ENCODE assay signal across 8 cellular contexts in genomic region chr1:200410566-200410878, GRCh38. TPM values are rescaled to one million over a fixed set of nuclear protein-coding genes. Genes with fewer than 3 reads are reported as not detected.
DNase-seq lines count a peak whose midpoint lies in the region; FAIRE-seq and TF ChIP-seq lines count a peak whose summit lies in the region.

No MANE protein-coding gene starts in this region.

- H3K27me3 ChIP-seq in HL-60 (ENCODE audit: insufficient read depth, poor library complexity, severe bottlenecking) (no peaks in the 10 kb centered on the region), endothelial cell of umbilical vein (ENCODE audit: control insufficient read depth in 2 of 2, insufficient read depth in 2 of 2, low read length in 2 of 2) (no peaks in the 10 kb centered on the region), neutrophil (no peaks in the 10 kb centered on the region)

- H3K36me3 ChIP-seq in endothelial cell of umbilical vein (ENCODE audit: control insufficient read depth in 2 of 2, extremely low read depth in 1 of 2, insufficient read depth in 2 of 2, low read length in 2 of 2), result peaks cover 2 to 18% of the 10 kb centered on the region in 2 experiments
- H3K36me3 ChIP-seq in neutrophil, result peaks cover 6% of the 10 kb centered on the region

- H3K9me3 ChIP-seq in endothelial cell of umbilical vein (replicated peaks; ENCODE audit: control insufficient read depth, insufficient read depth, low read length) (no peaks in the 10 kb centered on the region), neutrophil (no peaks in the 10 kb centered on the region)

- H4K20me1 ChIP-seq in endothelial cell of umbilical vein (replicated peaks; ENCODE audit: control insufficient read depth, extremely low read depth, insufficient read depth, low read length), result peaks cover 8% of the 10 kb centered on the region

- TSS peak; percentile 74 for BruUV-seq in endothelial cell of umbilical vein (replicated peaks; lab: Mats Ljungman, UMichigan)

- dilution Hi-C loops in endothelial cell of umbilical vein (cut with MboI; ENCODE audit: extremely low pct_ligation_motif_present, low sequenced_read_pairs), result no loop called here

- peaks cover 45% of the 10 kb centered on the region for H3K4me1 ChIP-seq in endothelial cell of umbilical vein (ENCODE audit: control insufficient read depth, extremely low read depth, insufficient read depth, low read length)
- peaks cover 45 to 55% of the 10 kb centered on the region in 2 experiments for H3K4me1 ChIP-seq in neutrophil (ENCODE audit: control insufficient read depth in 1 of 2, insufficient read depth in 1 of 2, low read depth in 1 of 2, low read length in 1 of 2)

- peak overlapping the region; percentile 95 for H3K4me3 ChIP-seq in GM12875 (ENCODE audit: low read depth, low read length)
- peak overlapping the region; percentile 87; the same call in 1 of the 2 replicates for H3K4me3 ChIP-seq in HL-60 (replicated peaks; ENCODE audit: insufficient read depth, low read length)
- peak overlapping the region; percentile 87 to 98 (median 95) for H3K4me3 ChIP-seq in endothelial cell of umbilical vein (replicated peaks in 1 of 3; ENCODE audit: insufficient read depth in 1 of 3, low read depth in 1 of 3, low read length in 3 of 3)
- peak overlapping the region; percentile 92 to 93 for H3K4me3 ChIP-seq in neutrophil (ENCODE audit: low read depth in 1 of 2, low read length in 1 of 2)

- TF ChIP-seq CTCF in GM12875 (IDR thresholded peaks at IDR 0.05; ENCODE audit: borderline replicate concordance, insufficient read depth, low read depth, low read length) (no peak), HL-60 (IDR thresholded peaks at IDR 0.05; ENCODE audit: insufficient read depth, low read length) (no peak), endothelial cell of umbilical vein (IDR thresholded peaks at IDR 0.05; ENCODE audit: extremely low read depth in 1 of 2, insufficient read depth in 1 of 2, low read depth in 1 of 2, low read length in 2 of 2) (no peak), neutrophil (IDR thresholded peaks at IDR 0.05) (no peak)

- H3K27ac ChIP-seq in HL-60 (replicated peaks) (peak overlapping the region; percentile 94), endothelial cell of umbilical vein (ENCODE audit: insufficient read depth, low read depth, low read length) (peak overlapping the region; percentile 82), neutrophil (peak overlapping the region; percentile 89)

- FAIRE-seq in endothelial cell of umbilical vein (lab: Jason Lieb, UNC), result no peak

- peaks cover 42% of the 10 kb centered on the region for H3K79me2 ChIP-seq in endothelial cell of umbilical vein (ENCODE audit: control insufficient read depth, insufficient read depth, low read length)

- intact Hi-C loops in endothelial cell of umbilical vein (cut with micrococcal nuclease), result loop anchor here (1.0 to 5.0 kb wide), 3 partner anchors 73 to 373 kb away; no protein-coding TSS in a partner anchor

- POLR2A ChIA-PET in endothelial cell of umbilical vein (lab: Charles Lee), result no interaction called here

- no peak for TF ChIP-seq POLR2A in endothelial cell of umbilical vein (IDR thresholded peaks at IDR 0.05; ENCODE audit: low read depth, low read length)

- peak overlapping the region; percentile 97 for H3K4me2 ChIP-seq in endothelial cell of umbilical vein (ENCODE audit: insufficient read depth, low read length)

- H3K9me1 ChIP-seq in endothelial cell of umbilical vein (replicated peaks; ENCODE audit: control insufficient read depth, extremely low read depth, insufficient read depth, low read length), result no peaks in the 10 kb centered on the region

- DNase-seq in HL-60 (ENCODE audit: low read depth in 1 of 2, low spot score in 1 of 2), result peak; percentile 14 to 38
- DNase-seq in RPMI8226, result peak; percentile 89
- no peak for DNase-seq in endothelial cell of umbilical vein (ENCODE audit: low read depth, low spot score)
- no peak for DNase-seq in ureter (ENCODE audit: low spot score)
- no peak for DNase-seq in hippocampal formation (lab: John Stamatoyannopoulos, UW)
- DNase-seq in dedifferentiated amniotic fluid mesenchymal stem cell (ENCODE audit: extremely low spot score), result no peak

- peak overlapping the region; percentile 100 for H2AFZ ChIP-seq in endothelial cell of umbilical vein (ENCODE audit: low read depth, low read length)

- CTCF ChIA-PET in endothelial cell of umbilical vein (lab: Charles Lee), result interaction anchor here (1.0 to 1.4 kb wide), 3 partner anchors 13 to 78 kb away, joined by 3 to 7 read pairs (median 5); no protein-coding TSS in a partner anchor

- H3K9ac ChIP-seq in endothelial cell of umbilical vein (replicated peaks; ENCODE audit: extremely low read depth, insufficient read depth, low read length), result peak overlapping the region; percentile 98

TF ChIP-seq in endothelial cell of umbilical vein, 7 proteins besides CTCF, POLR2A, EP300 and RAD21:
- no peak for TF ChIP-seq GATA2 (IDR thresholded peaks at IDR 0.05; ENCODE audit: insufficient read depth, insufficient read length, low read depth, low read length)
- TF ChIP-seq MYC (IDR thresholded peaks at IDR 0.05; ENCODE audit: low read depth, low read length), result no peak
- no peak for TF ChIP-seq EZH2 (IDR thresholded peaks at IDR 0.05; ENCODE audit: borderline replicate concordance, low read depth, low read length, severe bottlenecking)
- TF ChIP-seq POLR2AphosphoS5 (IDR thresholded peaks at IDR 0.05; ENCODE audit: insufficient read depth, low read depth, low read length), result no peak
- no peak for TF ChIP-seq FOS (IDR thresholded peaks at IDR 0.05; ENCODE audit: borderline replicate concordance, insufficient read depth, low read length)
- no peak for TF ChIP-seq JUN (IDR thresholded peaks at IDR 0.05; ENCODE audit: borderline replicate concordance, insufficient read depth, insufficient read length, low read depth)
- TF ChIP-seq, protein P1, sequence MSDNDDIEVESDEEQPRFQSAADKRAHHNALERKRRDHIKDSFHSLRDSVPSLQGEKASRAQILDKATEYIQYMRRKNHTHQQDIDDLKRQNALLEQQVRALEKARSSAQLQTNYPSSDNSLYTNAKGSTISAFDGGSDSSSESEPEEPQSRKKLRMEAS (IDR thresholded peaks at IDR 0.05; ENCODE audit: insufficient read depth, insufficient read length), result no peak

RNA-seq across cellular contexts. Expression of gene ZNF281, which starts 0.7 kb away (rescaled TPM):
- total RNA-seq in endothelial cell of umbilical vein (22.3 and 23.2 TPM in 2 replicates), ureter (10.8 TPM)
- 3.8 and 5.2 TPM in 2 replicates for polyA plus RNA-seq in endothelial cell of umbilical vein
- polyA plus RNA-seq in endothelial cell of umbilical vein (2011; cell fraction: cytosol; rRNA removed), result 4.5 and 4.7 TPM in 2 replicates
- polyA plus RNA-seq in endothelial cell of umbilical vein (2011; cell fraction: nucleus; rRNA removed), result 9.0 and 10.6 TPM in 2 replicates
- 9.9 and 11.0 TPM in 2 replicates for polyA plus RNA-seq in endothelial cell of umbilical vein (2012)
- polyA minus RNA-seq in endothelial cell of umbilical vein, result 13.4 and 14.6 TPM in 2 replicates
- 9.5 TPM for polyA minus RNA-seq in endothelial cell of umbilical vein (2011; cell fraction: cytosol; rRNA and poly(A)+ RNA removed)
- 16.6 and 22.8 TPM in 2 replicates for polyA minus RNA-seq in endothelial cell of umbilical vein (2011; cell fraction: nucleus; rRNA and poly(A)+ RNA removed)

Comparison
In these comparisons a context has a peak if more than half of its experiments do, and no peak if none do; other contexts are left out.
1. DNase-seq: peak in HL-60 (2 of 2) and RPMI8226 (single experiment); none in endothelial cell of umbilical vein (single experiment), ureter (single experiment), hippocampal formation (0 of 2) and dedifferentiated amniotic fluid mesenchymal stem cell (single experiment).
2. Peak in every context shown above with its lines, with median percentiles within 50 percentile points of each other: H3K4me3 ChIP-seq and H3K27ac ChIP-seq.